ENCODE assay signal across 8 cellular contexts in the genomic region with DNA sequence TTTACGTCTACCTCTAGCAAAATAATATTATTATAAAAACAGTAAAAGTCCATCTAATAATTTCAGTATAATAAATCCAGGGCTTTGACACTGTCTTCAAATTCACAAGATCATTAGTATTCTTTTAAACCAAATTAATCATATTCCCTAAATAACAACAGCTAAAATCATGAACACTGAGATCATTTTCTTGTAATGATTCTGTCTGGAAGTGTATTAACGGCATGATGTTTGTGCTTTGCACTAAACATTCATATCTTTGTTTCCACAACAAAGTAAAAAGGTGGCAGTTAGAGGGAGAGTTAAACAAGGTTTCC. TPM values are rescaled to one million over a fixed set of nuclear protein-coding genes. Genes with fewer than 3 reads are reported as not detected.
DNase-seq lines count a peak whose midpoint lies in the region; ATAC-seq and TF ChIP-seq lines count a peak whose summit lies in the region.

No MANE protein-coding gene starts in this region.

- H3K9me3 ChIP-seq in cardiac muscle cell (ENCODE audit: low read depth), result no peaks in the 10 kb centered on the region
- no peaks in the 10 kb centered on the region for H3K9me3 ChIP-seq in breast epithelium
- H3K9me3 ChIP-seq in mesodermal cell (ENCODE audit: control insufficient read depth, low read length), result no peaks in the 10 kb centered on the region
- no peaks in the 10 kb centered on the region for H3K9me3 ChIP-seq in upper lobe of left lung
- no peaks in the 10 kb centered on the region for H3K9me3 ChIP-seq in aorta (ENCODE audit: control insufficient read depth, low read length)

- ATAC-seq in Right ventricle myocardium inferior (no peak), upper lobe of left lung (ENCODE audit: low FRiP score in 2 of 2) (no peak), aorta (ENCODE audit: low FRiP score) (no peak)

- H3K27me3 ChIP-seq in cardiac muscle cell, result no peaks in the 10 kb centered on the region
- no peaks in the 10 kb centered on the region for H3K27me3 ChIP-seq in breast epithelium
- H3K27me3 ChIP-seq in upper lobe of left lung, result no peaks in the 10 kb centered on the region
- H3K27me3 ChIP-seq in aorta (ENCODE audit: control insufficient read depth in 1 of 2, insufficient read depth in 2 of 2, low read length in 1 of 2), result no peaks in the 10 kb centered on the region

- DNase-seq in cardiac muscle cell (ENCODE audit: low read depth in 1 of 2, low spot score in 1 of 2) (no peak), Right ventricle myocardium inferior (ENCODE audit: missing footprints) (no peak), breast epithelium (ENCODE audit: low spot score in 2 of 2) (no peak), upper lobe of left lung (no peak), DMS114 treated with DMSO at 0.1 percent for 48 hours (lab: John Stamatoyannopoulos, UW; ENCODE audit: unreplicated experiment) (no peak), aorta (no peak), dermis blood vessel endothelial cell (no peak)

- H3K36me3 ChIP-seq in cardiac muscle cell, result no peaks in the 10 kb centered on the region
- H3K36me3 ChIP-seq in breast epithelium, result no peaks in the 10 kb centered on the region
- no peaks in the 10 kb centered on the region for H3K36me3 ChIP-seq in mesodermal cell (ENCODE audit: control insufficient read depth, insufficient read depth, low read length)
- H3K36me3 ChIP-seq in upper lobe of left lung, result no peaks in the 10 kb centered on the region
- no peaks in the 10 kb centered on the region for H3K36me3 ChIP-seq in aorta (ENCODE audit: control insufficient read depth in 1 of 2, insufficient read depth in 2 of 2, low read length in 1 of 2)

- H3K27ac ChIP-seq in cardiac muscle cell (peak overlapping the region; percentile 91), breast epithelium (peak overlapping the region; percentile 90 to 91), mesodermal cell (ENCODE audit: low read depth, low read length, severe bottlenecking) (peak overlapping the region; percentile 80), upper lobe of left lung (peak overlapping the region; percentile 86 to 97 (median 91)), aorta (ENCODE audit: low read depth in 1 of 2, low read length in 2 of 2) (peak overlapping the region in 1 of 2 donors; percentile 29)

- TF ChIP-seq EP300 in upper lobe of left lung (IDR thresholded peaks at IDR 0.05), result no peak

- intact Hi-C loops in Right ventricle myocardium inferior (cut with DNase I), result loop anchor here (2.0 to 5.0 kb wide), 3 partner anchors 21 to 79 kb away; no protein-coding TSS in a partner anchor
- intact Hi-C loops in breast epithelium (cut with DNase I; ENCODE audit: low total_unique reads), result no loop called here
- intact Hi-C loops in aorta (cut with DNase I), result no loop called here

- TF ChIP-seq POLR2A in breast epithelium (IDR thresholded peaks at IDR 0.05) (no peak), upper lobe of left lung (IDR thresholded peaks at IDR 0.05) (no peak)

- H3K4me3 ChIP-seq in cardiac muscle cell (peak overlapping the region; percentile 58), breast epithelium (peak overlapping the region; percentile 61 to 83 (median 61)), mesodermal cell (ENCODE audit: extremely low read depth, insufficient read depth, low read length, poor library complexity, severe bottlenecking) (peak overlapping the region; percentile 37), upper lobe of left lung (peak overlapping the region in 3 of 4 donors; percentile 55 to 64 (median 55)), aorta (ENCODE audit: low read length in 2 of 2) (peak overlapping the region in 1 of 2 donors; percentile 36)

- H3K4me1 ChIP-seq in cardiac muscle cell (ENCODE audit: low read depth) (peaks cover 33% of the 10 kb centered on the region), breast epithelium (no peaks in the 10 kb centered on the region), mesodermal cell (ENCODE audit: control insufficient read depth, insufficient read depth, low read length, poor library complexity, severe bottlenecking) (no peaks in the 10 kb centered on the region), upper lobe of left lung (peaks cover 0 to 21% (median 16%) of the 10 kb centered on the region in 4 donors), aorta (ENCODE audit: control insufficient read depth in 1 of 2, insufficient read depth in 2 of 2, low read length in 2 of 2) (no peaks in the 10 kb centered on the region)

- no peak for TF ChIP-seq CTCF in cardiac muscle cell (IDR thresholded peaks at IDR 0.05; ENCODE audit: low read depth, low read length)
- no peak for TF ChIP-seq CTCF in breast epithelium (IDR thresholded peaks at IDR 0.05)
- no peak for TF ChIP-seq CTCF in upper lobe of left lung (IDR thresholded peaks at IDR 0.05)

- WGBS in mesodermal cell (ENCODE audit: insufficient coverage in 2 of 2), 2 experiments, result no CpG with 5 or more reads among the region's 2 CpGs
- 55 to 59% methylated on average over 2 of the region's 2 CpGs for WGBS in upper lobe of left lung, 2 donors
- WGBS in aorta, 2 donors, result 56 to 58% methylated on average over 2 of the region's 2 CpGs

RNA-seq across cellular contexts. Expression of a gene that starts 18.8 kb away (rescaled TPM):
- total RNA-seq in cardiac muscle cell (12.0 and 18.0 TPM in 2 replicates), Right ventricle myocardium inferior (12.6 TPM), breast epithelium (10 to 100 TPM; 20.6 to 25.0 (median 23.9) TPM), upper lobe of left lung (10 to 100 TPM; 10.4 to 32.5 (median 19.6) TPM), aorta (10 to 100 TPM; 35.4 to 36.8 TPM), dermis blood vessel endothelial cell (10.6 and 11.7 TPM in 2 replicates)
- polyA plus RNA-seq in cardiac muscle cell (3.6 and 4.8 TPM in 2 replicates), aorta (1 to 10 TPM; 5.3 to 5.4 TPM)
- 7.7 TPM for polyA plus RNA-seq in mesodermal cell (2013, experiment 1 of 2)
- polyA plus RNA-seq in mesodermal cell (2013, experiment 2 of 2), result 6.6 TPM
